In genomic region chr6:20319520-20320357, GRCh38 we compare ENCODE assay signal across 8 cellular contexts.
A peak's percentile ranks its signal among the peaks of the same experiment; 100 is the strongest.
DNase-seq lines count a peak whose midpoint lies in the region; ATAC-seq, FAIRE-seq and TF ChIP-seq lines count a peak whose summit lies in the region.

No MANE protein-coding gene starts in this region.

- H3K4me1 ChIP-seq in OCI-LY3 (ENCODE audit: low read length): peaks cover 11% of the 10 kb centered on the region
- peaks cover 2% of the 10 kb centered on the region for H3K4me1 ChIP-seq in psoas muscle

- ATAC-seq in GM18498 (IDR thresholded peaks at IDR 0.05; ENCODE audit: unreplicated experiment) (peak; percentile 100), HG02642 (IDR thresholded peaks at IDR 0.05; ENCODE audit: poor library complexity, unreplicated experiment) (peak; percentile 99), psoas muscle (peak in 1 of 4 donors; percentile 53)

- H3K4me3 ChIP-seq in OCI-LY3 (ENCODE audit: low read length) (peak overlapping the region; percentile 81), psoas muscle (no peak overlapping the region)

- TF ChIP-seq CTCF in OCI-LY3 (IDR thresholded peaks at IDR 0.05; ENCODE audit: low read depth, low read length) (no peak), psoas muscle (IDR thresholded peaks at IDR 0.05) (no peak)

- FAIRE-seq in RCC 7860 (lab: Jason Lieb, UNC): no peak

- 86 to 89% (median 88%) methylated on average over 23 of the region's 23 CpGs for WGBS in psoas muscle, 3 donors

- peak overlapping the region; percentile 89 for H3K27ac ChIP-seq in OCI-LY3 (ENCODE audit: low read length)
- no peak overlapping the region for H3K27ac ChIP-seq in psoas muscle

- H3K9me3 ChIP-seq in OCI-LY3 (ENCODE audit: insufficient read depth, low read length) (no peaks in the 10 kb centered on the region), psoas muscle (no peaks in the 10 kb centered on the region)

- intact Hi-C loops in psoas muscle (cut with DNase I): no loop called here

- DNase-seq in activated gamma-delta T cell (lab: John Stamatoyannopoulos, UW) (peak; percentile 38), psoas muscle (peak; percentile 20 to 58), NCI-H1436 treated with DMSO at 0.1 percent for 48 hours (lab: John Stamatoyannopoulos, UW) (no peak), RCC 7860 (ENCODE audit: low spot score) (no peak), amniotic stem cell (lab: John Stamatoyannopoulos, UW) (no peak)

- H3K27me3 ChIP-seq in OCI-LY3 (ENCODE audit: low read depth, low read length): no peaks in the 10 kb centered on the region; the same call in 1 of the 2 replicates
- H3K27me3 ChIP-seq in psoas muscle (ENCODE audit: insufficient read depth in 3 of 3, low read length in 2 of 3): peaks cover 0 to 4% (median 0%) of the 10 kb centered on the region in 3 donors

- peak overlapping the region; percentile 98 for H3K4me2 ChIP-seq in OCI-LY3 (ENCODE audit: low read length)

- no peaks in the 10 kb centered on the region for H3K79me2 ChIP-seq in OCI-LY3 (ENCODE audit: low read length)

- H3K9ac ChIP-seq in OCI-LY3 (ENCODE audit: low read length): peak overlapping the region; percentile 80

- H3K36me3 ChIP-seq in OCI-LY3 (replicated peaks; ENCODE audit: low read depth, low read length) (no peaks in the 10 kb centered on the region), psoas muscle (ENCODE audit: insufficient read depth in 1 of 2, low read depth in 1 of 2) (no peaks in the 10 kb centered on the region)

- H4K20me1 ChIP-seq in OCI-LY3 (ENCODE audit: insufficient read depth, low read length): no peaks in the 10 kb centered on the region

- peak overlapping the region; percentile 94 for H2AFZ ChIP-seq in OCI-LY3 (ENCODE audit: low read depth, low read length)

Comparison
In these comparisons a context has a peak if more than half of its experiments do, and no peak if none do; other contexts are left out.
1. DNase-seq: peak in activated gamma-delta T cell (single experiment) and psoas muscle (2 of 2); none in NCI-H1436 treated with DMSO at 0.1 percent for 48 hours (single experiment), RCC 7860 (single experiment) and amniotic stem cell (single experiment).